10 cellular contexts compared by ENCODE assay signal in the genomic region with DNA sequence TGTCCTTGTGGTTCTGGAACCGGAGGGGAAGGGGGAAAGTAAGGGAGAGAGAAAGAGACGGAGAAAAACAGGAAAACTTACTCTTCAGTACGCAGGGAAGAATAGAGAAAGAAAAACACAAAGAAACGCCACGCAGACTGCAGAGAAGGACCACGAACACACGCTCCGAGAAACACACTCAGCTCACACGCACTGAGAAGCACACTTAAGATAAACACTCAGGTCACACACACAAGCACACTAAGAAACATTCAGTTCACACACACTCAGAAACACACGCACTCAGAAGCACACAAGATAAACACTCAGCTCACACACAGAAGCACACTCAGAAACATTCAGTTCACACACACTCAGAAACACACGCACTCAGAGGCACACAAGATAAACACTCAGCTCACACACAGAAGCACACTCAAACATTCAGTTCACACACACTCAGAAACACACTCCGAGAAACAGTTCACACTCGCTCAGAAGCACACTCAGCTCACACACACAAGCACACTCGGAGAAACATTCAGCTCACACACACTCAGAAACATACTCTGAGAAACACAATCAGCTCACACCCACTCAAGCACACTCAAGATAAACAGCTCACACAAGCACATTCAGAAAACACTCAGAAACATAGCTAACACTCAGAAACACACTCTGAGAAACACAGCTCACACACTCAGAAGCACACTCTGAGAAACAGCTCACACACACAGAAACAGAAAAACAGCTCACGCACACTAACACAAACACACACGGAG. TPM values are rescaled to one million over a fixed set of nuclear protein-coding genes. Genes with fewer than 3 reads are reported as not detected.
DNase-seq lines count a peak whose midpoint lies in the region; ATAC-seq and TF ChIP-seq lines count a peak whose summit lies in the region.
"Had no signal": no experiment of that assay in that cellular context is flagged by ENCODE, and none has a peak within 500 bp of the region (broad histone marks: within the 10 kb centered on the region; RNA-seq: fewer than 3 reads in every experiment).

No MANE protein-coding gene starts in this region.

- H3K4me2 ChIP-seq in hepatocyte (peak overlapping the region; percentile 90), skeletal muscle satellite cell (ENCODE audit: low read length) (peak overlapping the region; percentile 91)

- no peaks in the 10 kb centered on the region for H3K36me3 Mint-ChIP-seq in effector memory CD8-positive, alpha-beta T cell (ENCODE audit: insufficient read depth)
- H3K36me3 Mint-ChIP-seq in stimulated activated effector memory CD8-positive, alpha-beta T cell treated with anti-CD3 and anti-CD28 coated beads, Interleukin-12 subunit alpha, Interleukin-12 subunit beta, amount 100 ng/mL, for 72 hours, result no peaks in the 10 kb centered on the region

- peaks cover 5% of the 10 kb centered on the region for H4K20me1 ChIP-seq in hepatocyte (ENCODE audit: insufficient read depth, poor library complexity, severe bottlenecking)

- H3K4me1 Mint-ChIP-seq in effector memory CD8-positive, alpha-beta T cell (ENCODE audit: low read depth in 2 of 2), result no peaks in the 10 kb centered on the region
- no peaks in the 10 kb centered on the region for H3K4me1 Mint-ChIP-seq in stimulated activated effector memory CD8-positive, alpha-beta T cell treated with anti-CD3 and anti-CD28 coated beads, Interleukin-12 subunit alpha, Interleukin-12 subunit beta, amount 100 ng/mL, for 72 hours

- peaks cover 3% of the 10 kb centered on the region for H3K27me3 ChIP-seq in H7 (ENCODE audit: control insufficient read depth, insufficient read depth, low read length)
- H3K27me3 ChIP-seq in hepatocyte, result no peaks in the 10 kb centered on the region
- H3K27me3 ChIP-seq in skeletal muscle satellite cell (ENCODE audit: control insufficient read depth, insufficient read depth, low read length), result no peaks in the 10 kb centered on the region

- H3K9me3 ChIP-seq in hepatocyte (ENCODE audit: low read depth) (no peaks in the 10 kb centered on the region), skeletal muscle satellite cell (replicated peaks; ENCODE audit: low read length) (no peaks in the 10 kb centered on the region)

- TF ChIP-seq CTCF in hepatocyte (IDR thresholded peaks at IDR 0.05; ENCODE audit: poor library complexity), result no peak

- peak overlapping the region; percentile 99 for H3K27ac ChIP-seq in hepatocyte

- no peaks in the 10 kb centered on the region for H3K9me3 Mint-ChIP-seq in effector memory CD8-positive, alpha-beta T cell
- H3K9me3 Mint-ChIP-seq in stimulated activated effector memory CD8-positive, alpha-beta T cell treated with anti-CD3 and anti-CD28 coated beads, Interleukin-12 subunit alpha, Interleukin-12 subunit beta, amount 100 ng/mL, for 72 hours, result no peaks in the 10 kb centered on the region
- H3K9me3 Mint-ChIP-seq: type B pancreatic cell had no signal

- H3K27ac Mint-ChIP-seq in effector memory CD8-positive, alpha-beta T cell, result no peak overlapping the region
- no peak overlapping the region for H3K27ac Mint-ChIP-seq in stimulated activated effector memory CD8-positive, alpha-beta T cell treated with anti-CD3 and anti-CD28 coated beads, Interleukin-12 subunit alpha, Interleukin-12 subunit beta, amount 100 ng/mL, for 72 hours
- H3K27ac Mint-ChIP-seq: type B pancreatic cell had no signal

- no peaks in the 10 kb centered on the region for H3K9me2 ChIP-seq in hepatocyte (replicated peaks; ENCODE audit: insufficient read depth)

- peak overlapping the region; percentile 59 for H3K4me3 ChIP-seq in H7 (ENCODE audit: insufficient read depth, low read depth, low read length)
- peak overlapping the region; percentile 88 for H3K4me3 ChIP-seq in hepatocyte
- H3K4me3 ChIP-seq in skeletal muscle satellite cell (ENCODE audit: low read length), result peak overlapping the region; percentile 76

- H3K9ac ChIP-seq in skeletal muscle satellite cell (ENCODE audit: low read depth, low read length), result peak overlapping the region; percentile 89

- 22% methylated on average over 12 of the region's 16 CpGs for WGBS in hepatocyte (ENCODE audit: low lambda C conversion rate, missing lambda C conversion rate)

- DNase-seq in H7 (no peak), amniotic epithelial cell (ENCODE audit: low read depth) (peak; percentile 28), hepatocyte (ENCODE audit: low spot score) (no peak), ureter (ENCODE audit: low spot score) (no peak)
- no peak for DNase-seq in effector memory CD8-positive, alpha-beta T cell
- no peak for DNase-seq in stimulated activated effector memory CD8-positive, alpha-beta T cell treated with anti-CD3 and anti-CD28 coated beads, Interleukin-12 subunit alpha, Interleukin-12 subunit beta, amount 100 ng/mL, for 72 hours (ENCODE audit: low spot score in 2 of 2)

- H3K36me3 ChIP-seq in H7 (replicated peaks; ENCODE audit: control insufficient read depth, insufficient read depth, low read length) (peaks cover 7% of the 10 kb centered on the region), hepatocyte (replicated peaks; ENCODE audit: insufficient read depth, low read depth) (no peaks in the 10 kb centered on the region), skeletal muscle satellite cell (ENCODE audit: insufficient read depth, low read length) (peaks cover 10% of the 10 kb centered on the region)

- peaks cover 15% of the 10 kb centered on the region for H3K4me1 ChIP-seq in hepatocyte (ENCODE audit: insufficient read depth)
- peaks cover 20% of the 10 kb centered on the region for H3K4me1 ChIP-seq in skeletal muscle satellite cell (ENCODE audit: control insufficient read depth, insufficient read depth, low read length)

- no peak overlapping the region for H3K4me3 Mint-ChIP-seq in effector memory CD8-positive, alpha-beta T cell
- H3K4me3 Mint-ChIP-seq in stimulated activated effector memory CD8-positive, alpha-beta T cell treated with anti-CD3 and anti-CD28 coated beads, Interleukin-12 subunit alpha, Interleukin-12 subunit beta, amount 100 ng/mL, for 72 hours, result no peak overlapping the region
- H3K4me3 Mint-ChIP-seq: type B pancreatic cell had no signal

- H2AFZ ChIP-seq in hepatocyte, result peak overlapping the region; percentile 92

- no peak for ATAC-seq in effector memory CD8-positive, alpha-beta T cell (replicated peaks)
- no peak for ATAC-seq in stimulated activated effector memory CD8-positive, alpha-beta T cell treated with anti-CD3 and anti-CD28 coated beads, Interleukin-12 subunit alpha, Interleukin-12 subunit beta, amount 100 ng/mL, for 72 hours
- ATAC-seq in GM19324 (IDR thresholded peaks at IDR 0.05; ENCODE audit: low FRiP score, unreplicated experiment), result no peak

- H3K27me3 Mint-ChIP-seq in effector memory CD8-positive, alpha-beta T cell, result peaks cover 38 to 46% of the 10 kb centered on the region in 2 donors
- H3K27me3 Mint-ChIP-seq: type B pancreatic cell had no signal

- peaks cover 50% of the 10 kb centered on the region for H3K79me2 ChIP-seq in hepatocyte

RNA-seq across cellular contexts. Expression of gene TMEM98, which starts 0.8 kb away (rescaled TPM):
- total RNA-seq in H7 (2014; rRNA removed; shearing (Covaris generic)), result 59.8 and 76.5 TPM in 2 replicates
- total RNA-seq in hepatocyte (280 and 320 TPM in 2 replicates), ureter (41.9 TPM)
- polyA plus RNA-seq in hepatocyte, result 406 and 430 TPM in 2 replicates
- 16.2 and 52.9 TPM in 2 replicates for total RNA-seq in skeletal muscle satellite cell (2012; rRNA removed)
- total RNA-seq: mononuclear cell had no signal

RNA-seq across cellular contexts. Expression of gene MYO1D, which starts 51.8 kb away (rescaled TPM):
- total RNA-seq in H7 (2014; rRNA removed; shearing (Covaris generic)), result 15.6 and 16.8 TPM in 2 replicates
- total RNA-seq in hepatocyte (63.2 and 89.0 TPM in 2 replicates), ureter (75.8 TPM)
- 34.3 and 36.2 TPM in 2 replicates for polyA plus RNA-seq in hepatocyte
- 5.8 and 14.6 TPM in 2 replicates for total RNA-seq in skeletal muscle satellite cell (2012; rRNA removed)
